Comparison of ENCODE assay signal across 18 cellular contexts in genomic region chr20:53336892-53337291, GRCh38.
DNase-seq lines count a peak whose midpoint lies in the region; ATAC-seq and TF ChIP-seq lines count a peak whose summit lies in the region.
"Had no signal": no experiment of that assay in that cellular context is flagged by ENCODE, and none has a peak within 500 bp of the region (broad histone marks: within the 10 kb centered on the region; RNA-seq: fewer than 3 reads in every experiment).

No MANE protein-coding gene starts in this region.

- ATAC-seq in PC-3, result no peak
- no peak for ATAC-seq in right cardiac atrium
- ATAC-seq in HG03520 (IDR thresholded peaks at IDR 0.05; ENCODE audit: unreplicated experiment), result no peak
- ATAC-seq: GM23338 had no signal

- H3K79me1 ChIP-seq in H9 (ENCODE audit: insufficient read depth, low read depth, low read length, poor library complexity, severe bottlenecking), result no peaks in the 10 kb centered on the region

- H3K27ac Mint-ChIP-seq in H9, result no peak overlapping the region
- H3K27ac Mint-ChIP-seq: B cell; CD8-positive, alpha-beta memory T cell; GM23338 had no signal

- H3K4me3 Mint-ChIP-seq in H9, result no peak overlapping the region
- H3K4me3 Mint-ChIP-seq: B cell; CD8-positive, alpha-beta memory T cell; GM23338 had no signal

- H3K4ac ChIP-seq in H9 (ENCODE audit: low read depth, low read length), result no peak overlapping the region

- no peak overlapping the region for H2BK12ac ChIP-seq in H9 (ENCODE audit: insufficient read length, low read depth, low read length)

- H3K4me3 ChIP-seq in PC-3 (ENCODE audit: low read length), result no peak overlapping the region
- no peak overlapping the region for H3K4me3 ChIP-seq in hepatocyte
- no peak overlapping the region for H3K4me3 ChIP-seq in right cardiac atrium (ENCODE audit: low read length)
- H3K4me3 ChIP-seq: GM23338, SJSA1 had no signal

- DNase-seq in DMS 273 (lab: John Stamatoyannopoulos, UW; ENCODE audit: unreplicated experiment), result peak; percentile 11
- no peak for DNase-seq in DMS 273 treated with DMSO at 0.1 percent for 48 hours (lab: John Stamatoyannopoulos, UW)
- no peak for DNase-seq in H9
- DNase-seq in PC-3, result no peak
- no peak for DNase-seq in hepatocyte (ENCODE audit: low spot score)
- no peak for DNase-seq in right cardiac atrium
- no peak for DNase-seq in T-helper 2 cell
- DNase-seq: CD8-positive, alpha-beta memory T cell; GF-D8; Kasumi-1; NCI-H187 treated with DMSO at 0.1 percent for 48 hours; NCI-H2171 treated with DMSO at 0.1 percent for 48 hours; NCI-H774 had no signal

- no peak overlapping the region for H2AK5ac ChIP-seq in H9 (ENCODE audit: insufficient read length, low read length)

- no peak overlapping the region for H2BK15ac ChIP-seq in H9 (ENCODE audit: low read depth, low read length)

- H4K20me1 ChIP-seq in H9 (ENCODE audit: control insufficient read depth, insufficient read depth, insufficient read length) (no peaks in the 10 kb centered on the region), PC-3 (ENCODE audit: low read length) (no peaks in the 10 kb centered on the region), hepatocyte (ENCODE audit: insufficient read depth, poor library complexity, severe bottlenecking) (no peaks in the 10 kb centered on the region)

- H3K27me3 ChIP-seq in H9 (ENCODE audit: insufficient read depth, low read length), result no peaks in the 10 kb centered on the region
- peaks cover 36% of the 10 kb centered on the region for H3K27me3 ChIP-seq in PC-3 (ENCODE audit: low read length)
- H3K27me3 ChIP-seq in hepatocyte, result no peaks in the 10 kb centered on the region
- no peaks in the 10 kb centered on the region for H3K27me3 ChIP-seq in right cardiac atrium (ENCODE audit: control insufficient read depth, insufficient read depth)
- H3K27me3 ChIP-seq: SJSA1 had no signal

- H3K9me3 ChIP-seq in H9 (ENCODE audit: control insufficient read depth, low read depth, low read length) (no peaks in the 10 kb centered on the region), PC-3 (ENCODE audit: low read length) (no peaks in the 10 kb centered on the region), hepatocyte (ENCODE audit: low read depth) (no peaks in the 10 kb centered on the region), right cardiac atrium (ENCODE audit: control insufficient read depth, low read length) (no peaks in the 10 kb centered on the region)
- H3K9me3 ChIP-seq: SJSA1 had no signal

- H3K14ac ChIP-seq in H9 (ENCODE audit: insufficient read depth, low read length), result no peak overlapping the region

- H3K79me2 ChIP-seq in H9 (ENCODE audit: insufficient read depth, low read length), result no peaks in the 10 kb centered on the region
- H3K79me2 ChIP-seq in PC-3 (ENCODE audit: low read length), result no peaks in the 10 kb centered on the region
- no peaks in the 10 kb centered on the region for H3K79me2 ChIP-seq in hepatocyte

- no peak overlapping the region for H4K8ac ChIP-seq in H9 (replicated peaks; ENCODE audit: insufficient read length, low read depth, low read length)

- H3T11ph ChIP-seq in H9 (ENCODE audit: low read length), result no peak overlapping the region

- BruUV-seq in PC-3 (replicated peaks; lab: Mats Ljungman, UMichigan), result no TSS peak

- H2BK5ac ChIP-seq in H9 (ENCODE audit: insufficient read length, low read length), result no peak overlapping the region

- no peaks in the 10 kb centered on the region for H3F3A ChIP-seq in PC-3 (ENCODE audit: low read length, unreplicated experiment)

- TF ChIP-seq CTCF in H9 (conservative IDR thresholded peaks at IDR 0.05), result peak; percentile 36; the same call in 2 of the 3 replicates
- TF ChIP-seq CTCF in PC-3 (conservative IDR thresholded peaks at IDR 0.05; ENCODE audit: low read depth, low read length), result peak; percentile 18; the same call in 1 of the 2 replicates
- TF ChIP-seq CTCF in hepatocyte (IDR thresholded peaks at IDR 0.05; ENCODE audit: poor library complexity), result peak; percentile 5

- H3K18ac ChIP-seq in H9 (ENCODE audit: insufficient read length, low read depth, low read length), result no peak overlapping the region

- no peaks in the 10 kb centered on the region for H3K36me3 Mint-ChIP-seq in H9 (ENCODE audit: insufficient read depth in 1 of 3, low read depth in 3 of 3)

- H3K4me1 ChIP-seq in H9 (ENCODE audit: insufficient read depth, low read length) (no peaks in the 10 kb centered on the region), PC-3 (ENCODE audit: insufficient read depth, low read length) (peaks cover 3% of the 10 kb centered on the region), hepatocyte (ENCODE audit: insufficient read depth) (peaks cover 4% of the 10 kb centered on the region), right cardiac atrium (ENCODE audit: control insufficient read depth, insufficient read depth, low read length) (no peaks in the 10 kb centered on the region)

- H3K4me2 ChIP-seq in H9 (ENCODE audit: insufficient read depth, insufficient read length, low read length) (no peak overlapping the region), PC-3 (ENCODE audit: low read length) (no peak overlapping the region), hepatocyte (no peak overlapping the region)
- H3K4me2 ChIP-seq: GM23338 had no signal

- H3K56ac ChIP-seq in H9 (ENCODE audit: insufficient read length, low read depth, low read length), result no peak overlapping the region

- no peaks in the 10 kb centered on the region for H3K36me3 ChIP-seq in PC-3 (ENCODE audit: low read depth, low read length)
- no peaks in the 10 kb centered on the region for H3K36me3 ChIP-seq in hepatocyte (replicated peaks; ENCODE audit: insufficient read depth, low read depth)
- H3K36me3 ChIP-seq: SJSA1 had no signal

- peaks cover 4 to 5% of the 10 kb centered on the region in 2 experiments; a peak in 3 of 4 replicates for H3K4me1 Mint-ChIP-seq in H9
- H3K4me1 Mint-ChIP-seq: B cell; CD8-positive, alpha-beta memory T cell had no signal

- no peak overlapping the region for H2BK120ac ChIP-seq in H9 (ENCODE audit: low read depth, low read length, poor library complexity, severe bottlenecking)

- CTCF ChIA-PET in PC-3 (lab: Charles Lee), result no interaction called here

- H2AFZ ChIP-seq in H9 (ENCODE audit: low read length), result no peak overlapping the region
- no peak overlapping the region for H2AFZ ChIP-seq in PC-3 (ENCODE audit: low read length)
- no peak overlapping the region for H2AFZ ChIP-seq in hepatocyte
- H2AFZ ChIP-seq: GM23338 had no signal

- 0 out of 5 replicates have a peak, but pooled peaks cover 0 to 3% of the 10 kb centered on the region in 2 experiments for H3K9me3 Mint-ChIP-seq in H9
- H3K9me3 Mint-ChIP-seq: CD8-positive, alpha-beta memory T cell; GM23338 had no signal

- H3K9ac ChIP-seq in H9 (ENCODE audit: extremely low read depth, insufficient read length, low read length) (no peak overlapping the region), PC-3 (ENCODE audit: low read length) (no peak overlapping the region)

- H3K27ac ChIP-seq in H9 (ENCODE audit: insufficient read length, low read depth, low read length) (no peak overlapping the region), PC-3 (ENCODE audit: low read length) (no peak overlapping the region), hepatocyte (no peak overlapping the region), right cardiac atrium (ENCODE audit: low read length) (no peak overlapping the region)
- H3K27ac ChIP-seq: 22Rv1, SJSA1 had no signal

- no peak overlapping the region for H2BK20ac ChIP-seq in H9 (ENCODE audit: low read depth, low read length, poor library complexity, severe bottlenecking)

- H3K23ac ChIP-seq in H9 (ENCODE audit: insufficient read length, low read depth, low read length), result no peak overlapping the region

- WGBS in H9 (ENCODE audit: extremely low coverage, insufficient read length, low lambda C conversion rate), result no CpG with 5 or more reads among the region's 3 CpGs
- 86% methylated on average over 3 of the region's 3 CpGs for WGBS in hepatocyte (ENCODE audit: low lambda C conversion rate, missing lambda C conversion rate)
- WGBS in right cardiac atrium, result 81% methylated on average over 3 of the region's 3 CpGs

- H3K23me2 ChIP-seq in H9 (ENCODE audit: insufficient read length, low read depth, low read length, poor library complexity, severe bottlenecking), result no peaks in the 10 kb centered on the region

- intact Hi-C loops in PC-3 (cut with micrococcal nuclease), result no loop called here
- intact Hi-C loops in right cardiac atrium (cut with DNase I), result no loop called here

- no peak overlapping the region for H4K5ac ChIP-seq in H9 (ENCODE audit: insufficient read length, low read depth, low read length)

- no peaks in the 10 kb centered on the region for H3K9me2 ChIP-seq in PC-3 (replicated peaks; ENCODE audit: low read length)
- H3K9me2 ChIP-seq in hepatocyte (replicated peaks; ENCODE audit: insufficient read depth), result no peaks in the 10 kb centered on the region

- POLR2A ChIA-PET in PC-3 (lab: Charles Lee; ENCODE audit: unreplicated experiment), result no interaction called here

- no peak overlapping the region for H4K91ac ChIP-seq in H9 (ENCODE audit: insufficient read length, low read depth, low read length)

- H3K27me3 Mint-ChIP-seq in H9 (ENCODE audit: low read depth), result no peaks in the 10 kb centered on the region; the same call in 1 of the 2 replicates
- H3K27me3 Mint-ChIP-seq: B cell had no signal
